13 cellular contexts compared by ENCODE assay signal in genomic region chr4:7904108-7904516, GRCh38. TPM values are rescaled to one million over a fixed set of nuclear protein-coding genes. Genes with fewer than 3 reads are reported as not detected.
A peak's percentile ranks its signal among the peaks of the same experiment; 100 is the strongest.
DNase-seq lines count a peak whose midpoint lies in the region; ATAC-seq and TF ChIP-seq lines count a peak whose summit lies in the region.
"Had no signal": no experiment of that assay in that cellular context is flagged by ENCODE, and none has a peak within 500 bp of the region (broad histone marks: within the 10 kb centered on the region; RNA-seq: fewer than 3 reads in every experiment).

No MANE protein-coding gene starts in this region.

- intact Hi-C loops in left ventricle myocardium inferior (cut with micrococcal nuclease): no loop called here
- intact Hi-C loops in cardiac septum (cut with DNase I): no loop called here
- intact Hi-C loops in uterus (cut with DNase I; ENCODE audit: low total_unique reads): no loop called here

- TF ChIP-seq CTCF in left ventricle myocardium inferior (IDR thresholded peaks at IDR 0.05; ENCODE audit: borderline replicate concordance): no peak
- TF ChIP-seq CTCF in cardiac fibroblast (IDR thresholded peaks at IDR 0.05; ENCODE audit: low read depth, low read length): no peak
- TF ChIP-seq CTCF in uterus (IDR thresholded peaks at IDR 0.05): no peak

- H3K4me1 Mint-ChIP-seq in activated CD8-positive, alpha-beta memory T cell treated with anti-CD3 and anti-CD28 coated beads, Interleukin-2, amount 10 ng/mL, durations not matched to agents 7 days and 5 days: peaks cover 10% of the 10 kb centered on the region

- no peak overlapping the region for H3K27ac Mint-ChIP-seq in activated CD8-positive, alpha-beta memory T cell treated with anti-CD3 and anti-CD28 coated beads, Interleukin-2, amount 10 ng/mL, durations not matched to agents 7 days and 5 days
- H3K27ac Mint-ChIP-seq: activated naive CD4-positive, alpha-beta T cell treated with anti-CD3 and anti-CD28 coated beads for 36 hours had no signal

- H3K27ac ChIP-seq in left ventricle myocardium inferior (replicated peaks) (peak overlapping the region; percentile 53), uterus (peak overlapping the region; percentile 70 to 82)

- TF ChIP-seq POLR2A in uterus (IDR thresholded peaks at IDR 0.05): no peak

- DNase-seq in left ventricle myocardium inferior (no peak), cardiac septum (ENCODE audit: low spot score) (no peak), cardiac fibroblast (ENCODE audit: low read depth in 2 of 2) (peak; percentile 93 to 94), lung microvascular endothelial cell (ENCODE audit: low read depth in 2 of 2) (peak; percentile 60 to 96), uterus (no peak)
- no peak for DNase-seq in activated CD8-positive, alpha-beta memory T cell treated with anti-CD3 and anti-CD28 coated beads, Interleukin-2, amount 10 ng/mL, durations not matched to agents 7 days and 5 days
- DNase-seq: activated naive CD4-positive, alpha-beta T cell treated with anti-CD3 and anti-CD28 coated beads for 36 hours; AML-193; NCI-H1930; small intestine had no signal

- H3K4me1 ChIP-seq in left ventricle myocardium inferior (peaks cover 66% of the 10 kb centered on the region), uterus (peaks cover 12 to 15% of the 10 kb centered on the region in 2 donors)

- CTCF ChIA-PET in activated CD8-positive, alpha-beta memory T cell treated with anti-CD3 and anti-CD28 coated beads, Interleukin-2, amount 10 ng/mL, durations not matched to agents 7 days and 5 days (lab: Charles Lee): no interaction called here

- no peaks in the 10 kb centered on the region for H3K9me3 Mint-ChIP-seq in activated CD8-positive, alpha-beta memory T cell treated with anti-CD3 and anti-CD28 coated beads, Interleukin-2, amount 10 ng/mL, durations not matched to agents 7 days and 5 days (ENCODE audit: low read depth)
- H3K9me3 Mint-ChIP-seq: activated naive CD4-positive, alpha-beta T cell treated with anti-CD3 and anti-CD28 coated beads for 36 hours had no signal

- H3K27me3 Mint-ChIP-seq in activated CD8-positive, alpha-beta memory T cell treated with anti-CD3 and anti-CD28 coated beads, Interleukin-2, amount 10 ng/mL, durations not matched to agents 7 days and 5 days: peaks cover 2% of the 10 kb centered on the region

- no peaks in the 10 kb centered on the region for H3K36me3 ChIP-seq in left ventricle myocardium inferior
- no peaks in the 10 kb centered on the region for H3K36me3 ChIP-seq in uterus

- H3K27me3 ChIP-seq in left ventricle myocardium inferior (ENCODE audit: low read depth) (no peaks in the 10 kb centered on the region), uterus (no peaks in the 10 kb centered on the region)

- H3K4me3 Mint-ChIP-seq in activated CD8-positive, alpha-beta memory T cell treated with anti-CD3 and anti-CD28 coated beads, Interleukin-2, amount 10 ng/mL, durations not matched to agents 7 days and 5 days: no peak overlapping the region
- H3K4me3 Mint-ChIP-seq: activated naive CD4-positive, alpha-beta T cell treated with anti-CD3 and anti-CD28 coated beads for 36 hours had no signal

- no peaks in the 10 kb centered on the region for H3K36me3 Mint-ChIP-seq in activated CD8-positive, alpha-beta memory T cell treated with anti-CD3 and anti-CD28 coated beads, Interleukin-2, amount 10 ng/mL, durations not matched to agents 7 days and 5 days

- H3K9me3 ChIP-seq in left ventricle myocardium inferior (replicated peaks): no peaks in the 10 kb centered on the region
- H3K9me3 ChIP-seq in uterus: no peaks in the 10 kb centered on the region

- no peak for ATAC-seq in HG02885 (IDR thresholded peaks at IDR 0.05; ENCODE audit: poor library complexity, unreplicated experiment)
- ATAC-seq in GM18909 (IDR thresholded peaks at IDR 0.05; ENCODE audit: poor library complexity, unreplicated experiment): no peak
- ATAC-seq in activated CD8-positive, alpha-beta memory T cell treated with anti-CD3 and anti-CD28 coated beads, Interleukin-2, amount 10 ng/mL, durations not matched to agents 7 days and 5 days: no peak
- ATAC-seq: left lobe of liver had no signal

- H3K4me3 ChIP-seq in left ventricle myocardium inferior (no peak overlapping the region), cardiac fibroblast (replicated peaks in 1 of 2; ENCODE audit: low read depth in 2 of 2, low read length in 2 of 2) (no peak overlapping the region), uterus (no peak overlapping the region)

RNA-seq across cellular contexts. Expression of gene AFAP1, which starts 35.5 kb away (rescaled TPM):
- total RNA-seq in left ventricle myocardium inferior: 6.8 TPM
- total RNA-seq in cardiac septum: 8.7 TPM
- total RNA-seq in lung microvascular endothelial cell: 22.4 and 29.8 TPM in 2 replicates
- 10 to 100 TPM in 2 of 4 donors, 1 to 10 TPM in 2; 8.2 to 55.0 (median 28.9) TPM for total RNA-seq in uterus
- 1 to 10 TPM; 5.8 to 5.9 TPM for total RNA-seq in activated CD8-positive, alpha-beta memory T cell treated with anti-CD3 and anti-CD28 coated beads, Interleukin-2, amount 10 ng/mL, durations not matched to agents 7 days and 5 days

Comparison
In these comparisons a context has a peak if more than half of its experiments do, and no peak if none do; other contexts are left out.
1. DNase-seq: peak in cardiac fibroblast (2 of 2) and lung microvascular endothelial cell (2 of 2); none in left ventricle myocardium inferior (single experiment), cardiac septum (single experiment), uterus (0 of 2) and activated CD8-positive, alpha-beta memory T cell treated with anti-CD3 and anti-CD28 coated beads, Interleukin-2, amount 10 ng/mL, durations not matched to agents 7 days and 5 days (single experiment).